ENCODE assay signal across 30 cellular contexts in genomic region chr4:180009316-180009715, GRCh38.
"Had no signal": no experiment of that assay in that cellular context is flagged by ENCODE, and none has a peak within 500 bp of the region (broad histone marks: within the 10 kb centered on the region; RNA-seq: fewer than 3 reads in every experiment).

No MANE protein-coding gene starts in this region.

- DNase-seq: activated B cell treated with CpG ODN at 0.5 μM for 24 hours; activated CD4-positive, alpha-beta memory T cell treated with anti-CD3 and anti-CD28 coated beads for 36 hours; activated CD4-positive, alpha-beta T cell treated with anti-CD3 and anti-CD28 coated beads for 4 hours; activated CD4-positive, alpha-beta T cell treated with anti-CD3 and anti-CD28 coated beads, Interleukin-2, amount 50 U/mL, for 1 hour; activated CD4-positive, CD25-positive, alpha-beta regulatory T cell treated with anti-CD3 and anti-CD28 coated beads, Interleukin-2, amount 50 U/mL, for 72 hours; activated CD8-positive, alpha-beta memory T cell treated with anti-CD3 and anti-CD28 coated beads, Interleukin-2, amount 50 U/mL, for 4 hours; activated gamma-delta T cell treated with Interleukin-2 at 50 U/mL for 16 hours; activated naive CD4-positive, alpha-beta T cell treated with anti-CD3 and anti-CD28 coated beads for 36 hours; activated T-cell treated with anti-CD3 and anti-CD28 coated beads for 4 hours; activated T-cell treated with anti-CD3 and anti-CD28 coated beads, Interleukin-2, amount 50 U/mL, for 4 hours; adrenal gland; body of pancreas; MG63; NCI-H1092 treated with DMSO at 0.1 percent for 48 hours; NCI-H1417; NCI-H146; NCI-H187; NCI-H2029 treated with DMSO at 0.1 percent for 48 hours; NCI-H2171 treated with DMSO at 0.1 percent for 48 hours; NCI-H2227 treated with DMSO at 0.1 percent for 48 hours; NCI-H446; NCI-H510A treated with DMSO at 0.1 percent for 48 hours; NCI-H526 treated with DMSO at 0.1 percent for 48 hours; NCI-H82; PC-9; Right ventricle myocardium superior; SW 1271; T-helper 1 cell; T-helper 2 cell; T-helper 9 cell had no signal
